22 cellular contexts compared by ENCODE assay signal in genomic region chr2:114119846-114120348, GRCh38.
DNase-seq lines count a peak whose midpoint lies in the region; ATAC-seq and TF ChIP-seq lines count a peak whose summit lies in the region.
"Had no signal": no experiment of that assay in that cellular context is flagged by ENCODE, and none has a peak within 500 bp of the region (broad histone marks: within the 10 kb centered on the region; RNA-seq: fewer than 3 reads in every experiment).

No MANE protein-coding gene starts in this region.

- TF ChIP-seq CTCF in fibroblast of the aortic adventitia (IDR thresholded peaks at IDR 0.05; ENCODE audit: insufficient read depth, low read length) (no peak), gastrocnemius medialis (IDR thresholded peaks at IDR 0.05 in 4 of 5, conservative IDR thresholded peaks at IDR 0.05 in 1 of 5) (no peak), GM10248 (IDR thresholded peaks at IDR 0.05; ENCODE audit: control extremely low read depth, extremely low read depth, low read depth, missing control alignments) (no peak)

- no peaks in the 10 kb centered on the region for H3K27me3 ChIP-seq in gastrocnemius medialis
- H3K27me3 ChIP-seq: BE2C had no signal

- H3K4me1 ChIP-seq in gastrocnemius medialis = no peaks in the 10 kb centered on the region
- H3K4me1 ChIP-seq: BE2C had no signal

- intact Hi-C loops in gastrocnemius medialis (cut with DNase I; ENCODE audit: low total_unique reads) = no loop called here

- H3K4me3 ChIP-seq in fibroblast of the aortic adventitia (ENCODE audit: low read depth, low read length) (no peak overlapping the region), gastrocnemius medialis (no peak overlapping the region)
- H3K4me3 ChIP-seq: GM23338 had no signal

- DNase-seq in GM03348 (ENCODE audit: low spot score) (peak; percentile 41), RPMI7951 (ENCODE audit: low read depth) (peak; percentile 6), fibroblast of the aortic adventitia (ENCODE audit: low read depth) (peak; percentile 10), stromal cell of bone marrow (ENCODE audit: low read depth) (peak; percentile 48), gastrocnemius medialis (no peak), GM10248 (ENCODE audit: extremely low spot score) (no peak), KG1 (lab: John Stamatoyannopoulos, UW) (no peak)
- DNase-seq: BE2C; Calu3; CD4-positive, alpha-beta T cell; DMS53; NCI-H1105; NCI-H1694 treated with DMSO at 0.1 percent for 48 hours; NCI-H2107; NCI-H226; NCI-H524 treated with DMSO at 0.1 percent for 48 hours; NK-92 treated with Interleukin-12 subunit alpha and Interleukin-12 subunit beta, amount 100 ng/mL, for 24 hours; RPMI8226; SIG-M5 had no signal

- ATAC-seq in gastrocnemius medialis (no peak), HG03175 (IDR thresholded peaks at IDR 0.05; ENCODE audit: unreplicated experiment) (no peak)
- ATAC-seq: GM23338, HCT116 had no signal

- in situ Hi-C loops in gastrocnemius medialis (cut with MboI; ENCODE audit: low sequenced_read_pairs in 4 of 4) = no loop called here

- CTCF ChIA-PET in GM10248 (lab: Yijun Ruan, JAX) = interaction anchor here (1.1 to 1.6 kb wide), 2 partner anchors 9 to 279 kb away, joined by 3 to 4 read pairs; no protein-coding TSS in a partner anchor

- no peaks in the 10 kb centered on the region for H3K9me3 ChIP-seq in gastrocnemius medialis
- H3K9me3 ChIP-seq: BE2C had no signal

- TF ChIP-seq POLR2A in gastrocnemius medialis (IDR thresholded peaks at IDR 0.05) = no peak

- POLR2A ChIA-PET in GM10248 (lab: Yijun Ruan, JAX) = no interaction called here

- H3K36me3 ChIP-seq in gastrocnemius medialis = no peaks in the 10 kb centered on the region
- H3K36me3 ChIP-seq: BE2C had no signal

- H3K27ac ChIP-seq in gastrocnemius medialis = no peak overlapping the region

Comparison
In these comparisons a context has a peak if more than half of its experiments do, and no peak if none do; other contexts are left out.
1. DNase-seq: peak in GM03348 (single experiment), RPMI7951 (single experiment), fibroblast of the aortic adventitia (single experiment) and stromal cell of bone marrow (single experiment); none in gastrocnemius medialis (0 of 2), GM10248 (single experiment) and KG1 (single experiment).